8 cellular contexts compared by ENCODE assay signal in genomic region chr1:154955039-154955717, GRCh38. TPM values are rescaled to one million over a fixed set of nuclear protein-coding genes. Genes with fewer than 3 reads are reported as not detected.
DNase-seq lines count a peak whose midpoint lies in the region; ATAC-seq, FAIRE-seq and TF ChIP-seq lines count a peak whose summit lies in the region.

No MANE protein-coding gene starts in this region.

- peaks cover 0 to 70% (median 44%) of the 10 kb centered on the region in 4 donors for H3K4me1 ChIP-seq in tibial nerve

- H3K27me3 Mint-ChIP-seq in osteocyte (ENCODE audit: unreplicated experiment) = no peaks in the 10 kb centered on the region

- no peaks in the 10 kb centered on the region for H3K9me3 ChIP-seq in tibial nerve

- no peaks in the 10 kb centered on the region for H3K27me3 ChIP-seq in tibial nerve

- peaks cover 12% of the 10 kb centered on the region for H3K36me3 Mint-ChIP-seq in osteocyte (ENCODE audit: unreplicated experiment)

- peaks cover 0 to 41% (median 6%) of the 10 kb centered on the region in 3 donors for H3K36me3 ChIP-seq in tibial nerve

- TF ChIP-seq POLR2A in tibial nerve (IDR thresholded peaks at IDR 0.05) = no peak

- H3K4me1 Mint-ChIP-seq in osteocyte (ENCODE audit: unreplicated experiment) = peaks cover 48% of the 10 kb centered on the region

- no peak for FAIRE-seq in RCC 7860 (lab: Jason Lieb, UNC)

- peak overlapping the region; percentile 98 for H3K27ac Mint-ChIP-seq in osteocyte (ENCODE audit: unreplicated experiment)

- WGBS in tibial nerve, 2 donors = 17 to 25% methylated on average over 4 of the region's 4 CpGs

- peak overlapping the region in 3 of 4 donors; percentile 64 to 84 (median 80) for H3K27ac ChIP-seq in tibial nerve

- DNase-seq in NCI-H1436 (lab: John Stamatoyannopoulos, UW) = peak; percentile 58
- DNase-seq in NCI-H1436 treated with DMSO at 0.1 percent for 48 hours (lab: John Stamatoyannopoulos, UW) = no peak
- DNase-seq in RCC 7860 (ENCODE audit: low spot score) = peak; percentile 56
- DNase-seq in activated effector memory CD4-positive, alpha-beta T cell treated with anti-CD3 and anti-CD28 coated beads, Interleukin-2, amount 50 U/mL, for 16 hours = peak; percentile 95
- DNase-seq in germinal center (ENCODE audit: low spot score) = peak; percentile 85
- DNase-seq in osteocyte (ENCODE audit: extremely low spot score, unreplicated experiment) = no peak
- peak in 1 of 2 donors; percentile 41 for DNase-seq in tibial nerve (ENCODE audit: low spot score in 2 of 2)

- no peak for TF ChIP-seq EP300 in tibial nerve (IDR thresholded peaks at IDR 0.05)

- peak; percentile 53 for ATAC-seq in HG03378 (IDR thresholded peaks at IDR 0.05; ENCODE audit: unreplicated experiment)

- no peaks in the 10 kb centered on the region for H3K9me3 Mint-ChIP-seq in osteocyte (ENCODE audit: unreplicated experiment)

- H3K4me3 ChIP-seq in tibial nerve = peak overlapping the region; percentile 48 to 59 (median 56)

- H3K4me3 Mint-ChIP-seq in osteocyte (ENCODE audit: unreplicated experiment) = peak overlapping the region; percentile 90

- TF ChIP-seq CTCF in osteocyte (IDR thresholded peaks at IDR 0.05) = no peak
- TF ChIP-seq CTCF in tibial nerve (IDR thresholded peaks at IDR 0.05) = no peak

RNA-seq across cellular contexts. Expression of gene PBXIP1, which starts 0.7 kb away (rescaled TPM):
- total RNA-seq in osteocyte = 90.1 and 92.6 TPM in 2 replicates
- total RNA-seq in tibial nerve = 100 to 1,000 TPM in 2 of 4 donors, 10 to 100 TPM in 2; 52.5 to 120 (median 97.9) TPM

RNA-seq across cellular contexts. Expression of gene PYGO2, which starts 6.4 kb away (rescaled TPM):
- 29.2 and 30.4 TPM in 2 replicates for total RNA-seq in osteocyte
- 10 to 100 TPM; 18.6 to 24.3 (median 23.5) TPM for total RNA-seq in tibial nerve

RNA-seq across cellular contexts. Expression of gene SHC1, which starts 15.4 kb away (rescaled TPM):
- total RNA-seq in osteocyte (219 and 239 TPM in 2 replicates), tibial nerve (100 to 1,000 TPM in 2 of 4 donors, 10 to 100 TPM in 2; 82.9 to 168 (median 101) TPM)

RNA-seq across cellular contexts. Expression of gene PMVK, which starts 18.7 kb away (rescaled TPM):
- 29.5 and 34.5 TPM in 2 replicates for total RNA-seq in osteocyte
- total RNA-seq in tibial nerve = 10 to 100 TPM in 3 of 4 donors, 1 to 10 TPM in 1; 9.0 to 19.8 (median 15.6) TPM

RNA-seq across cellular contexts. Expression of gene CKS1B, which starts 19.3 kb away (rescaled TPM):
- total RNA-seq in osteocyte (38.5 and 39.6 TPM in 2 replicates), tibial nerve (10 to 100 TPM; 35.2 to 40.5 (median 37.3) TPM)

Comparison
In these comparisons a context has a peak if more than half of its experiments do, and no peak if none do; other contexts are left out.
1. DNase-seq: peak in NCI-H1436 (single experiment), RCC 7860 (single experiment), activated effector memory CD4-positive, alpha-beta T cell treated with anti-CD3 and anti-CD28 coated beads, Interleukin-2, amount 50 U/mL, for 16 hours (single experiment) and germinal center (single experiment); none in NCI-H1436 treated with DMSO at 0.1 percent for 48 hours (single experiment) and osteocyte (single experiment).